Comparison of ENCODE assay signal across 13 cellular contexts in the genomic region with DNA sequence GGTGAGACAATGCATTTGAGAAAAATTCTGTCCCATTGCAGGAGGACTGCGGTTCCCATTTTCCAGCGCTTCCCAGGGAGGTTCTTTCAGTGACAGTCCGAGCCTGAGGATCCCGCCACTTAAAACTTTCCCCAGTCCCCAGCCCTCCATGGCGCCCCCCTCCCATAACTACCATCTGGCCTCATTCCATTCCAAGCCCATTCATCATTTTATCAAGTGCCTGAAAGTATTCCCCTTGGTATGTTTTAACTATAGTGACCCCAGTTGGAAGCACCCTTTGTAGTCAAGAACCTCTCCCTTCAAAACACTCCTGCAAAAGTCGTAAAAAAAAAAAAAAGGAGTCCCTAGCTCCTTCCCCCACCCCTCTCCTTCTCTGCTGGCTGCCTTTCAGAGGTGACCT. TPM values are rescaled to one million over a fixed set of nuclear protein-coding genes. Genes with fewer than 3 reads are reported as not detected.
DNase-seq lines count a peak whose midpoint lies in the region; ATAC-seq and TF ChIP-seq lines count a peak whose summit lies in the region.
"Had no signal": no experiment of that assay in that cellular context is flagged by ENCODE, and none has a peak within 500 bp of the region (broad histone marks: within the 10 kb centered on the region; RNA-seq: fewer than 3 reads in every experiment).

No MANE protein-coding gene starts in this region.

- H3K4me3 ChIP-seq in SJCRH30: peak overlapping the region; percentile 87
- H3K4me3 ChIP-seq in iPS-15b (ENCODE audit: low read depth, low read length): peak overlapping the region; percentile 77
- peak overlapping the region in 1 of 2 donors; percentile 79 for H3K4me3 ChIP-seq in stomach smooth muscle (ENCODE audit: low read length in 2 of 2)

- peak overlapping the region; percentile 27 for H3K4me3 Mint-ChIP-seq in activated CD8-positive, alpha-beta T cell treated with anti-CD3 and anti-CD28 coated beads, Interleukin-2, amount 10 ng/mL, durations not matched to agents 7 days and 5 days
- H3K4me3 Mint-ChIP-seq in activated CD8-positive, alpha-beta T cell treated with anti-CD3 and anti-CD28 coated beads for 36 hours: no peak overlapping the region

- no peak for DNase-seq in activated CD8-positive, alpha-beta T cell treated with anti-CD3 and anti-CD28 coated beads, Interleukin-2, amount 10 ng/mL, durations not matched to agents 7 days and 5 days
- DNase-seq in activated CD8-positive, alpha-beta T cell treated with anti-CD3 and anti-CD28 coated beads for 36 hours: no peak
- DNase-seq in SJCRH30 (peak in 1 of 2 experiments; percentile 23), UCSD-AML1 (lab: John Stamatoyannopoulos, UW; ENCODE audit: unreplicated experiment) (no peak)
- DNase-seq in activated T-cell treated with anti-CD3 and anti-CD28 coated beads, Interleukin-2, amount 50 U/mL, for 48 hours: no peak
- DNase-seq: kidney glomerular epithelial cell, NCI-H226 had no signal

- H3K9ac ChIP-seq in iPS-15b (ENCODE audit: low read depth, low read length) (peak overlapping the region; percentile 96), stomach smooth muscle (ENCODE audit: low read length in 2 of 2) (no peak overlapping the region)

- H3K9me3 ChIP-seq in SJCRH30 (replicated peaks): no peaks in the 10 kb centered on the region
- peaks cover under 1% of the 10 kb centered on the region for H3K9me3 ChIP-seq in iPS-15b (ENCODE audit: control insufficient read depth, insufficient read depth, low read length)
- no peaks in the 10 kb centered on the region for H3K9me3 ChIP-seq in stomach smooth muscle (ENCODE audit: control insufficient read depth in 2 of 2, low read length in 2 of 2)

- H3K36me3 Mint-ChIP-seq in activated CD8-positive, alpha-beta T cell treated with anti-CD3 and anti-CD28 coated beads, Interleukin-2, amount 10 ng/mL, durations not matched to agents 7 days and 5 days (ENCODE audit: low read depth): no peaks in the 10 kb centered on the region
- H3K36me3 Mint-ChIP-seq in activated CD8-positive, alpha-beta T cell treated with anti-CD3 and anti-CD28 coated beads for 36 hours (ENCODE audit: low read depth): no peaks in the 10 kb centered on the region

- no peak overlapping the region for H3K27ac Mint-ChIP-seq in activated CD8-positive, alpha-beta T cell treated with anti-CD3 and anti-CD28 coated beads, Interleukin-2, amount 10 ng/mL, durations not matched to agents 7 days and 5 days
- no peak overlapping the region for H3K27ac Mint-ChIP-seq in activated CD8-positive, alpha-beta T cell treated with anti-CD3 and anti-CD28 coated beads for 36 hours

- no peaks in the 10 kb centered on the region for H3K9me3 Mint-ChIP-seq in activated CD8-positive, alpha-beta T cell treated with anti-CD3 and anti-CD28 coated beads, Interleukin-2, amount 10 ng/mL, durations not matched to agents 7 days and 5 days (ENCODE audit: insufficient read depth)
- H3K9me3 Mint-ChIP-seq in activated CD8-positive, alpha-beta T cell treated with anti-CD3 and anti-CD28 coated beads for 36 hours: no peaks in the 10 kb centered on the region

- ATAC-seq in activated CD8-positive, alpha-beta T cell treated with anti-CD3 and anti-CD28 coated beads, Interleukin-2, amount 10 ng/mL, durations not matched to agents 7 days and 5 days: no peak
- no peak for ATAC-seq in activated CD8-positive, alpha-beta T cell treated with anti-CD3 and anti-CD28 coated beads for 36 hours
- no peak for ATAC-seq in GM21737 (IDR thresholded peaks at IDR 0.05; ENCODE audit: unreplicated experiment)
- ATAC-seq: activated CD4-positive, CD25-positive, alpha-beta regulatory T cell treated with anti-CD3 and anti-CD28 coated beads, Interleukin-2, amount 50 U/mL, for 24 hours had no signal

- peaks cover 37% of the 10 kb centered on the region for H3K36me3 ChIP-seq in SJCRH30
- H3K36me3 ChIP-seq in iPS-15b (ENCODE audit: control insufficient read depth, insufficient read depth, low read length): peaks cover 19% of the 10 kb centered on the region
- H3K36me3 ChIP-seq in stomach smooth muscle (ENCODE audit: control insufficient read depth in 2 of 2, insufficient read depth in 2 of 2, low read length in 2 of 2): peaks cover 0 to 4% of the 10 kb centered on the region in 2 donors

- CTCF ChIA-PET in activated CD8-positive, alpha-beta T cell treated with anti-CD3 and anti-CD28 coated beads, Interleukin-2, amount 10 ng/mL, durations not matched to agents 7 days and 5 days (lab: Charles Lee): no interaction called here
- CTCF ChIA-PET in activated CD8-positive, alpha-beta T cell treated with anti-CD3 and anti-CD28 coated beads for 36 hours (lab: Charles Lee): interaction anchor here (1.0 kb wide), 1 partner anchor 49 kb away, joined by 4 read pairs; no protein-coding TSS in a partner anchor

- intact Hi-C loops in activated CD8-positive, alpha-beta T cell treated with anti-CD3 and anti-CD28 coated beads for 36 hours (cut with micrococcal nuclease): no loop called here

- peaks cover 6% of the 10 kb centered on the region for H3K4me1 Mint-ChIP-seq in activated CD8-positive, alpha-beta T cell treated with anti-CD3 and anti-CD28 coated beads, Interleukin-2, amount 10 ng/mL, durations not matched to agents 7 days and 5 days (ENCODE audit: low read depth)
- peaks cover 8% of the 10 kb centered on the region for H3K4me1 Mint-ChIP-seq in activated CD8-positive, alpha-beta T cell treated with anti-CD3 and anti-CD28 coated beads for 36 hours (ENCODE audit: low read depth)

- no peak for TF ChIP-seq CTCF in activated CD8-positive, alpha-beta T cell treated with anti-CD3 and anti-CD28 coated beads for 36 hours (IDR thresholded peaks at IDR 0.05)

- peaks cover 14% of the 10 kb centered on the region for H3K4me1 ChIP-seq in SJCRH30
- peaks cover 36% of the 10 kb centered on the region for H3K4me1 ChIP-seq in iPS-15b (ENCODE audit: control insufficient read depth, insufficient read depth, low read length)
- peaks cover 30% of the 10 kb centered on the region for H3K4me1 ChIP-seq in stomach smooth muscle (ENCODE audit: control insufficient read depth, insufficient read depth, low read length)

- H3K27me3 ChIP-seq in SJCRH30 (no peaks in the 10 kb centered on the region), iPS-15b (ENCODE audit: control insufficient read depth, insufficient read depth, low read length) (peaks cover 5% of the 10 kb centered on the region), stomach smooth muscle (ENCODE audit: control insufficient read depth in 1 of 2, insufficient read depth in 2 of 2, low read length in 2 of 2) (peaks cover 0 to 13% of the 10 kb centered on the region in 2 donors)

- POLR2A ChIA-PET in activated CD8-positive, alpha-beta T cell treated with anti-CD3 and anti-CD28 coated beads, Interleukin-2, amount 10 ng/mL, durations not matched to agents 7 days and 5 days (lab: Charles Lee): no interaction called here
- POLR2A ChIA-PET in activated CD8-positive, alpha-beta T cell treated with anti-CD3 and anti-CD28 coated beads for 36 hours (lab: Charles Lee): interaction anchor here (0.9 to 1.2 kb wide), 2 partner anchors 16 to 151 kb away, joined by 3 read pairs; no protein-coding TSS in a partner anchor

- H3K27ac ChIP-seq in SJCRH30 (peak overlapping the region; percentile 75), stomach smooth muscle (ENCODE audit: low read length) (peak overlapping the region; percentile 49)
- H3K27ac ChIP-seq: KMS-11 had no signal

- peaks cover 33% of the 10 kb centered on the region for H3K27me3 Mint-ChIP-seq in activated CD8-positive, alpha-beta T cell treated with anti-CD3 and anti-CD28 coated beads, Interleukin-2, amount 10 ng/mL, durations not matched to agents 7 days and 5 days (ENCODE audit: low read depth)
- H3K27me3 Mint-ChIP-seq in activated CD8-positive, alpha-beta T cell treated with anti-CD3 and anti-CD28 coated beads for 36 hours: peaks cover 35% of the 10 kb centered on the region

RNA-seq across cellular contexts. Expression of a gene that starts 1.2 kb away (rescaled TPM):
- under 1 TPM in 1 of 2 experiments, not detected in 1; 0.13 TPM for total RNA-seq in activated CD8-positive, alpha-beta T cell treated with anti-CD3 and anti-CD28 coated beads, Interleukin-2, amount 10 ng/mL, durations not matched to agents 7 days and 5 days
- under 1 TPM; 0.29 to 0.34 TPM for total RNA-seq in activated CD8-positive, alpha-beta T cell treated with anti-CD3 and anti-CD28 coated beads for 36 hours
- total RNA-seq in SJCRH30 (2014; rRNA removed; shearing (Covaris generic)): 21.2 and 26.6 TPM in 2 replicates
- total RNA-seq: endothelial cell of umbilical vein had no signal

Comparison
In these comparisons a context has a peak if more than half of its experiments do, and no peak if none do; other contexts are left out.
1. RNA of a gene that starts 1.2 kb away (total RNA-seq): 21.2 to 26.6 TPM in SJCRH30; 0.29 to 0.34 TPM in activated CD8-positive, alpha-beta T cell treated with anti-CD3 and anti-CD28 coated beads for 36 hours and 0.13 TPM in activated CD8-positive, alpha-beta T cell treated with anti-CD3 and anti-CD28 coated beads, Interleukin-2, amount 10 ng/mL, durations not matched to agents 7 days and 5 days; every median in the first group is over 10 times any median in the second.